19 cellular contexts compared by ENCODE assay signal in genomic region chr5:174119386-174119785, GRCh38.
A peak's percentile ranks its signal among the peaks of the same experiment; 100 is the strongest.
DNase-seq lines count a peak whose midpoint lies in the region; ATAC-seq, FAIRE-seq and TF ChIP-seq lines count a peak whose summit lies in the region.
"Had no signal": no experiment of that assay in that cellular context is flagged by ENCODE, and none has a peak within 500 bp of the region (broad histone marks: within the 10 kb centered on the region; RNA-seq: fewer than 3 reads in every experiment).

No MANE protein-coding gene starts in this region.

- H3K9me3 ChIP-seq in kidney (ENCODE audit: control insufficient read depth in 1 of 2, low read length in 2 of 2), result no peaks in the 10 kb centered on the region
- no peaks in the 10 kb centered on the region for H3K9me3 ChIP-seq in testis

- no peak overlapping the region for H3K9ac ChIP-seq in kidney (ENCODE audit: low read length in 2 of 2)

- 63 to 71% methylated on average over 9 of the region's 9 CpGs for WGBS in testis, 2 donors

- peak in 32 of 42 donors; percentile 30 to 82 (median 64) for DNase-seq in head of caudate nucleus
- DNase-seq in midbrain (lab: John Stamatoyannopoulos, UW), result peak; percentile 47
- peak in 38 of 49 donors; percentile 10 to 65 (median 47) for DNase-seq in substantia nigra (lab: John Stamatoyannopoulos, UW)
- DNase-seq in 8988T, result no peak
- DNase-seq in kidney, result no peak
- no peak for DNase-seq in testis
- DNase-seq: ACHN; AML-193; Caco-2; CD4-positive, CD25-positive, alpha-beta regulatory T cell; H9; NCI-H187; NCI-H526 treated with DMSO at 0.1 percent for 48 hours; NK-92 treated with Interleukin-12 subunit alpha and Interleukin-12 subunit beta, amount 100 ng/mL, for 24 hours; RPMI8226; SIG-M5 had no signal

- H3K36me3 ChIP-seq in kidney (ENCODE audit: control insufficient read depth in 1 of 2, insufficient read depth in 2 of 2, low read length in 2 of 2) (no peaks in the 10 kb centered on the region), testis (ENCODE audit: low read depth, missing control alignments) (no peaks in the 10 kb centered on the region)

- H3K27ac ChIP-seq in angular gyrus (ENCODE audit: low read depth, low read length), result peak overlapping the region; percentile 80
- peak overlapping the region; percentile 61 for H3K27ac ChIP-seq in substantia nigra (ENCODE audit: low read depth, low read length, poor library complexity, severe bottlenecking)
- no peak overlapping the region for H3K27ac ChIP-seq in kidney (ENCODE audit: low read depth in 2 of 2, low read length in 2 of 2)
- no peak overlapping the region for H3K27ac ChIP-seq in testis

- TF ChIP-seq POLR2A in testis (IDR thresholded peaks at IDR 0.05), result no peak

- intact Hi-C loops in head of caudate nucleus (cut with DNase I), result loop anchor here (10.0 kb wide), 1 partner anchor 195 kb away; no protein-coding TSS in a partner anchor
- intact Hi-C loops in kidney (cut with DNase I), result no loop called here
- intact Hi-C loops in testis (cut with DNase I; ENCODE audit: low total_unique reads), result no loop called here

- no peak for FAIRE-seq in kidney (lab: Jason Lieb, UNC)
- FAIRE-seq: GM19239 had no signal

- H3K4me1 ChIP-seq in kidney (ENCODE audit: control insufficient read depth in 1 of 2, insufficient read depth in 1 of 2, low read depth in 1 of 2, low read length in 2 of 2) (no peaks in the 10 kb centered on the region), testis (peaks cover 3% of the 10 kb centered on the region)
- H3K4me1 ChIP-seq: Caco-2 had no signal

- no peak for TF ChIP-seq CTCF in kidney (IDR thresholded peaks at IDR 0.05; ENCODE audit: borderline replicate concordance, extremely low read depth, insufficient read depth)
- no peak for TF ChIP-seq CTCF in testis (IDR thresholded peaks at IDR 0.05)

- ATAC-seq in GM21529 (IDR thresholded peaks at IDR 0.05; ENCODE audit: unreplicated experiment), result no peak

- H3K4me3 ChIP-seq in kidney (ENCODE audit: low read length in 2 of 2) (no peak overlapping the region), testis (no peak overlapping the region)

- H3K27me3 ChIP-seq in testis, result no peaks in the 10 kb centered on the region

Comparison
In these comparisons a context has a peak if more than half of its experiments do, and no peak if none do; other contexts are left out.
1. H3K27ac ChIP-seq: peak in angular gyrus (single experiment) and substantia nigra (single experiment); none in kidney (0 of 2) and testis (0 of 2).
2. DNase-seq: peak in head of caudate nucleus (32 of 42), midbrain (single experiment) and substantia nigra (38 of 49); none in 8988T (single experiment), kidney (single experiment) and testis (single experiment).